In the genomic region with DNA sequence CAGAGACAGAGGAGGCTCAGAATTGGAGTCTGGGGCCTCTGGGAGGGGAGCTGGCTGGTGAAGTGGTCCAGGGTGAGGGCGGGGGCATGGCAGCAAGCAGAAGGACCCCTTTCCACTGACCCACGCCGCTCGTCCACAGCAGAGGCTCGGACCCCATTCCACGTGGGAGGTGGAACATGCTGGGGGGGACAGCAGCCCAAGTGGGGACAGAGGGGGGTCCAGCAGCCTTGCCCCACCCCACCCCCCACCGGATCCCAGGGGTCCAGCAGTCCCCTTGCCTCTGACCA, we compare ENCODE assay signal across 18 cellular contexts. TPM values are rescaled to one million over a fixed set of nuclear protein-coding genes. Genes with fewer than 3 reads are reported as not detected.
DNase-seq lines count a peak whose midpoint lies in the region; ATAC-seq and TF ChIP-seq lines count a peak whose summit lies in the region.
"Had no signal": no experiment of that assay in that cellular context is flagged by ENCODE, and none has a peak within 500 bp of the region (broad histone marks: within the 10 kb centered on the region; RNA-seq: fewer than 3 reads in every experiment).

No MANE protein-coding gene starts in this region.

- H3K27ac ChIP-seq in hepatocyte: no peak overlapping the region
- H3K27ac ChIP-seq in CD4-positive, alpha-beta T cell (ENCODE audit: low read depth, low read length): no peak overlapping the region
- no peak overlapping the region for H3K27ac ChIP-seq in testis
- H3K27ac ChIP-seq: RWPE1 had no signal

- H3K79me2 ChIP-seq in hepatocyte: no peaks in the 10 kb centered on the region

- ATAC-seq in stimulated activated naive CD8-positive, alpha-beta T cell treated with anti-CD3 and anti-CD28 coated beads, Interleukin-15, amount 100 ng/mL, for 72 hours: peak; percentile 33
- ATAC-seq in stimulated activated naive CD8-positive, alpha-beta T cell treated with anti-CD3 and anti-CD28 coated beads, Interleukin-15, Interleukin-2, amounts not matched to agents 100 U/mL and 50 U/mL, for 24 hours: no peak
- no peak for ATAC-seq in CD4-positive, alpha-beta T cell (ENCODE audit: poor library complexity)
- ATAC-seq: CD8-positive, alpha-beta T cell had no signal

- H3K9me3 ChIP-seq in hepatocyte (ENCODE audit: low read depth) (no peaks in the 10 kb centered on the region), testis (no peaks in the 10 kb centered on the region)
- H3K9me3 ChIP-seq in CD4-positive, alpha-beta T cell (ENCODE audit: control insufficient read depth, low read length): no peaks in the 10 kb centered on the region

- H3K4me3 ChIP-seq in hepatocyte (no peak overlapping the region), testis (no peak overlapping the region)
- H3K4me3 ChIP-seq: MG63 had no signal

- WGBS in hepatocyte (ENCODE audit: low lambda C conversion rate, missing lambda C conversion rate): 100% methylated on average over 4 of the region's 7 CpGs
- WGBS in testis, 2 donors: 89 to 90% methylated on average over 5 to 7 of the region's 7 CpGs

- H3K27me3 Mint-ChIP-seq in stimulated activated naive CD8-positive, alpha-beta T cell treated with anti-CD3 and anti-CD28 coated beads, Interleukin-15, amount 100 ng/mL, for 72 hours: peaks cover 63% of the 10 kb centered on the region
- H3K27me3 Mint-ChIP-seq in CD4-positive, alpha-beta T cell: peaks cover 26% of the 10 kb centered on the region

- no peaks in the 10 kb centered on the region for H3K36me3 Mint-ChIP-seq in CD4-positive, alpha-beta T cell (ENCODE audit: low read depth)
- H3K36me3 Mint-ChIP-seq: CD8-positive, alpha-beta T cell had no signal

- peak overlapping the region in 1 of 2 donors; percentile 21 for H3K4me3 Mint-ChIP-seq in stimulated activated naive CD8-positive, alpha-beta T cell treated with anti-CD3 and anti-CD28 coated beads, Interleukin-15, amount 100 ng/mL, for 72 hours
- H3K4me3 Mint-ChIP-seq in CD4-positive, alpha-beta T cell: no peak overlapping the region
- H3K4me3 Mint-ChIP-seq: CD8-positive, alpha-beta T cell had no signal

- peak overlapping the region in 1 of 2 donors; percentile 73 for H3K27ac Mint-ChIP-seq in stimulated activated naive CD8-positive, alpha-beta T cell treated with anti-CD3 and anti-CD28 coated beads, Interleukin-15, amount 100 ng/mL, for 72 hours
- no peak overlapping the region for H3K27ac Mint-ChIP-seq in CD4-positive, alpha-beta T cell

- H3K4me2 ChIP-seq in hepatocyte: no peak overlapping the region

- H4K20me1 ChIP-seq in hepatocyte (ENCODE audit: insufficient read depth, poor library complexity, severe bottlenecking): no peaks in the 10 kb centered on the region

- CTCF ChIA-PET in CD4-positive, alpha-beta T cell (lab: Charles Lee): no interaction called here

- no peaks in the 10 kb centered on the region for H3K9me2 ChIP-seq in hepatocyte (replicated peaks; ENCODE audit: insufficient read depth)

- peaks cover 14 to 31% of the 10 kb centered on the region in 2 donors for H3K9me3 Mint-ChIP-seq in stimulated activated naive CD8-positive, alpha-beta T cell treated with anti-CD3 and anti-CD28 coated beads, Interleukin-15, amount 100 ng/mL, for 72 hours
- peaks cover 3% of the 10 kb centered on the region for H3K9me3 Mint-ChIP-seq in CD4-positive, alpha-beta T cell

- no peaks in the 10 kb centered on the region for H3K36me3 ChIP-seq in hepatocyte (replicated peaks; ENCODE audit: insufficient read depth, low read depth)
- H3K36me3 ChIP-seq in testis (ENCODE audit: low read depth, missing control alignments): no peaks in the 10 kb centered on the region
- H3K36me3 ChIP-seq: MG63 had no signal

- no peaks in the 10 kb centered on the region for H3K27me3 ChIP-seq in hepatocyte
- H3K27me3 ChIP-seq in CD4-positive, alpha-beta T cell (ENCODE audit: control insufficient read depth, insufficient read depth, low read length): peaks cover 4% of the 10 kb centered on the region
- H3K27me3 ChIP-seq in testis: no peaks in the 10 kb centered on the region
- H3K27me3 ChIP-seq: MG63 had no signal

- peaks cover 3% of the 10 kb centered on the region for H3K4me1 ChIP-seq in hepatocyte (ENCODE audit: insufficient read depth)
- no peaks in the 10 kb centered on the region for H3K4me1 ChIP-seq in testis

- no peak for DNase-seq in stimulated activated naive CD8-positive, alpha-beta T cell treated with anti-CD3 and anti-CD28 coated beads, Interleukin-15, amount 100 ng/mL, for 72 hours
- DNase-seq in stimulated activated naive CD8-positive, alpha-beta T cell treated with anti-CD3 and anti-CD28 coated beads, Interleukin-15, Interleukin-2, amounts not matched to agents 100 U/mL and 50 U/mL, for 24 hours: no peak
- DNase-seq in hepatocyte (ENCODE audit: low spot score) (peak; percentile 1), posterior vena cava (ENCODE audit: low spot score) (peak; percentile 69), testis (no peak)
- DNase-seq in activated CD4-positive, CD25-positive, alpha-beta regulatory T cell treated with anti-CD3 and anti-CD28 coated beads, Interleukin-2, amount 50 U/mL, for 72 hours: no peak
- DNase-seq in CD4-positive, alpha-beta T cell: no peak
- DNase-seq: CD8-positive, alpha-beta T cell; DMS79; IMR-90; MG63; NCI-H1092; NCI-H146; NCI-H2081; NCI-H510A treated with DMSO at 0.1 percent for 48 hours; PC-3 had no signal

- TF ChIP-seq CTCF in hepatocyte (IDR thresholded peaks at IDR 0.05; ENCODE audit: poor library complexity) (no peak), testis (IDR thresholded peaks at IDR 0.05) (no peak)
- TF ChIP-seq CTCF in CD4-positive, alpha-beta T cell (IDR thresholded peaks at IDR 0.05): no peak

- TF ChIP-seq POLR2A in testis (IDR thresholded peaks at IDR 0.05): no peak

- POLR2A ChIA-PET in CD4-positive, alpha-beta T cell (lab: Charles Lee): no interaction called here

- no peak overlapping the region for H2AFZ ChIP-seq in hepatocyte

- H3K4me1 Mint-ChIP-seq in stimulated activated naive CD8-positive, alpha-beta T cell treated with anti-CD3 and anti-CD28 coated beads, Interleukin-15, amount 100 ng/mL, for 72 hours: peaks cover 41% of the 10 kb centered on the region
- H3K4me1 Mint-ChIP-seq in CD4-positive, alpha-beta T cell (ENCODE audit: low read depth): peaks cover 11% of the 10 kb centered on the region

- intact Hi-C loops in posterior vena cava (cut with DNase I) (no loop called here), testis (cut with DNase I; ENCODE audit: low total_unique reads) (no loop called here)
- intact Hi-C loops in CD4-positive, alpha-beta T cell (cut with DNase I, micrococcal nuclease): no loop called here

RNA-seq across cellular contexts. Expression of gene NKD2, which starts 25.4 kb away (rescaled TPM):
- 1.4 and 2.0 TPM in 2 replicates for total RNA-seq in hepatocyte
- 9.1 and 10.1 TPM in 2 replicates for polyA plus RNA-seq in hepatocyte
- 1 to 10 TPM; 2.7 to 5.0 TPM for total RNA-seq in posterior vena cava
- under 1 TPM; 0.17 to 0.30 TPM for total RNA-seq in CD4-positive, alpha-beta T cell
- 10 to 100 TPM; 31.6 to 42.1 TPM for total RNA-seq in testis
- polyA plus RNA-seq in testis (ENCODE audit: insufficient read depth, low read depth, low replicate concordance): 16.5 TPM
- total RNA-seq: HT1080, IMR-90 had no signal
- polyA plus RNA-seq: IMR-90 had no signal

Comparison
In these comparisons a context has a peak if more than half of its experiments do, and no peak if none do; other contexts are left out.
1. DNase-seq: peak in hepatocyte (single experiment) and posterior vena cava (single experiment); none in stimulated activated naive CD8-positive, alpha-beta T cell treated with anti-CD3 and anti-CD28 coated beads, Interleukin-15, amount 100 ng/mL, for 72 hours (0 of 2), stimulated activated naive CD8-positive, alpha-beta T cell treated with anti-CD3 and anti-CD28 coated beads, Interleukin-15, Interleukin-2, amounts not matched to agents 100 U/mL and 50 U/mL, for 24 hours (single experiment), activated CD4-positive, CD25-positive, alpha-beta regulatory T cell treated with anti-CD3 and anti-CD28 coated beads, Interleukin-2, amount 50 U/mL, for 72 hours (single experiment), CD4-positive, alpha-beta T cell (0 of 10) and testis (single experiment).
2. RNA of gene NKD2, which starts 25.4 kb away (total RNA-seq): 31.6 to 42.1 TPM in testis; 2.7 to 5.0 TPM in posterior vena cava, 1.4 to 2.0 TPM in hepatocyte and 0.17 to 0.30 TPM in CD4-positive, alpha-beta T cell; every median in the first group is over 4 times any median in the second.